Comparison of ENCODE assay signal across 19 cellular contexts in genomic region chr9:116643691-116644090, GRCh38. TPM values are rescaled to one million over a fixed set of nuclear protein-coding genes. Genes with fewer than 3 reads are reported as not detected.
DNase-seq lines count a peak whose midpoint lies in the region; ATAC-seq and TF ChIP-seq lines count a peak whose summit lies in the region.
"Had no signal": no experiment of that assay in that cellular context is flagged by ENCODE, and none has a peak within 500 bp of the region (broad histone marks: within the 10 kb centered on the region; RNA-seq: fewer than 3 reads in every experiment).

No MANE protein-coding gene starts in this region.

- H3K9me2 ChIP-seq in SK-N-SH: no peaks in the 10 kb centered on the region

- peaks cover 3% of the 10 kb centered on the region for H3F3A ChIP-seq in SK-N-SH (replicated peaks; ENCODE audit: insufficient read depth)

- no peak overlapping the region for H2AFZ ChIP-seq in SK-N-SH (ENCODE audit: low read depth)
- no peak overlapping the region for H2AFZ ChIP-seq in fibroblast of lung (ENCODE audit: low read length)
- no peak overlapping the region for H2AFZ ChIP-seq in osteoblast (ENCODE audit: low read length)

- H3K4me2 ChIP-seq in SK-N-SH: no peak overlapping the region
- peak overlapping the region; percentile 59 for H3K4me2 ChIP-seq in fibroblast of lung (ENCODE audit: extremely low read depth, insufficient read depth, low read length)
- H3K4me2 ChIP-seq in osteoblast (ENCODE audit: insufficient read depth, low read length): peak overlapping the region; percentile 14

- H3K4me1 ChIP-seq in SK-N-SH (ENCODE audit: control insufficient read depth in 1 of 2, insufficient read depth in 2 of 2, low read depth in 1 of 2, low read length in 1 of 2) (peaks cover 6 to 20% of the 10 kb centered on the region in 2 experiments; a peak in 2 of 4 replicates), fibroblast of lung (ENCODE audit: control insufficient read depth, extremely low read depth, insufficient read depth, low read length) (peaks cover 5% of the 10 kb centered on the region), osteoblast (ENCODE audit: insufficient read depth, low read length) (peaks cover 15% of the 10 kb centered on the region)
- H3K4me1 ChIP-seq: Peyer's patch had no signal

- no peak overlapping the region for H3K27ac ChIP-seq in SK-N-SH (ENCODE audit: low read depth in 2 of 2, low read length in 1 of 2)
- no peak overlapping the region for H3K27ac ChIP-seq in fibroblast of lung (ENCODE audit: insufficient read depth, low read length)
- no peak overlapping the region for H3K27ac ChIP-seq in osteoblast (ENCODE audit: low read depth, low read length)
- H3K27ac ChIP-seq: Peyer's patch had no signal

- WGBS in SK-N-SH (ENCODE audit: low lambda C conversion rate): 94% methylated on average over 1 of the region's 1 CpG

- peak; percentile 55 for DNase-seq in EH (ENCODE audit: low read depth)
- DNase-seq in SK-N-SH: no peak
- DNase-seq in fibroblast of lung (ENCODE audit: low read depth in 2 of 2): peak in 1 of 2 donors; percentile 15
- DNase-seq in osteoblast (ENCODE audit: insufficient read length, low spot score, missing footprints): peak; percentile 30
- DNase-seq in NCI-H187 treated with DMSO at 0.1 percent for 48 hours (lab: John Stamatoyannopoulos, UW): no peak
- DNase-seq: Caco-2; GF-D8; MM.1S; NCI-H1092; NCI-H2081 treated with DMSO at 0.1 percent for 48 hours; NCI-H446 treated with DMSO at 0.1 percent for 48 hours; NCI-H748 treated with DMSO at 0.1 percent for 48 hours; NK-92 treated with Interleukin-12 subunit alpha and Interleukin-12 subunit beta, amount 100 ng/mL, for 24 hours; Peyer's patch; T-cell had no signal

- no peak for TF ChIP-seq EP300 in SK-N-SH (IDR thresholded peaks at IDR 0.05; ENCODE audit: borderline replicate concordance in 1 of 2, low read depth in 1 of 2, low read length in 1 of 2)

- H3K9me3 ChIP-seq in SK-N-SH (no peaks in the 10 kb centered on the region), fibroblast of lung (ENCODE audit: control insufficient read depth, insufficient read depth, low read depth, low read length) (no peaks in the 10 kb centered on the region), osteoblast (ENCODE audit: low read depth, low read length) (no peaks in the 10 kb centered on the region)
- H3K9me3 ChIP-seq: Caco-2, Peyer's patch had no signal

- H3K4me3 ChIP-seq in SK-N-SH (ENCODE audit: low read depth in 2 of 2, low read length in 1 of 2): no peak overlapping the region
- no peak overlapping the region for H3K4me3 ChIP-seq in fibroblast of lung (replicated peaks in 1 of 4; ENCODE audit: control extremely low read depth in 1 of 4, insufficient read depth in 1 of 4, low read depth in 3 of 4, low read length in 4 of 4)
- H3K4me3 ChIP-seq in osteoblast (ENCODE audit: insufficient read depth, low read length): no peak overlapping the region
- H3K4me3 ChIP-seq: Peyer's patch had no signal

- no peaks in the 10 kb centered on the region for H3K27me3 ChIP-seq in SK-N-SH (ENCODE audit: insufficient read depth)
- H3K27me3 ChIP-seq in fibroblast of lung (ENCODE audit: control insufficient read depth, insufficient read depth, low read length): no peaks in the 10 kb centered on the region
- no peaks in the 10 kb centered on the region for H3K27me3 ChIP-seq in osteoblast (ENCODE audit: insufficient read depth, low read length)
- H3K27me3 ChIP-seq: Peyer's patch had no signal

- POLR2A ChIA-PET in SK-N-SH (lab: Yijun Ruan, JAX): no interaction called here

- H4K20me1 ChIP-seq in SK-N-SH (ENCODE audit: insufficient read depth): no peaks in the 10 kb centered on the region
- no peaks in the 10 kb centered on the region for H4K20me1 ChIP-seq in fibroblast of lung (ENCODE audit: control insufficient read depth, extremely low read depth, insufficient read depth, low read length)
- H4K20me1 ChIP-seq in osteoblast (ENCODE audit: insufficient read depth, low read length): no peaks in the 10 kb centered on the region

- no peak for TF ChIP-seq RAD21 in SK-N-SH (IDR thresholded peaks at IDR 0.05; ENCODE audit: low read length)

- ATAC-seq in HG02623 (IDR thresholded peaks at IDR 0.05; ENCODE audit: unreplicated experiment) (no peak), GM18511 (IDR thresholded peaks at IDR 0.05; ENCODE audit: unreplicated experiment) (no peak), GM21717 (IDR thresholded peaks at IDR 0.05; ENCODE audit: unreplicated experiment) (no peak)
- ATAC-seq: Right ventricle myocardium inferior, T-cell had no signal

- H3K9ac ChIP-seq in SK-N-SH (no peak overlapping the region), fibroblast of lung (ENCODE audit: insufficient read depth, low read length) (no peak overlapping the region)

- H3K36me3 ChIP-seq in SK-N-SH (replicated peaks in 1 of 2; ENCODE audit: control insufficient read depth in 1 of 2, insufficient read depth in 2 of 2, low read length in 1 of 2) (no peaks in the 10 kb centered on the region), fibroblast of lung (ENCODE audit: control insufficient read depth, insufficient read depth, low read length) (no peaks in the 10 kb centered on the region), osteoblast (ENCODE audit: insufficient read depth, low read length) (no peaks in the 10 kb centered on the region)
- H3K36me3 ChIP-seq: Peyer's patch had no signal

- TF ChIP-seq CTCF in SK-N-SH (IDR thresholded peaks at IDR 0.05) (no peak), fibroblast of lung (conservative IDR thresholded peaks at IDR 0.05 in 1 of 2, IDR thresholded peaks at IDR 0.05 in 1 of 2; ENCODE audit: low read depth in 1 of 2, low read length in 2 of 2) (no peak), osteoblast (IDR thresholded peaks at IDR 0.05; ENCODE audit: extremely low read depth, low read depth, low read length) (no peak)

- CTCF ChIA-PET in SK-N-SH (lab: Yijun Ruan, JAX): interaction anchor here (0.8 to 8.6 kb wide), 2 partner anchors 494 to 1051 kb away, joined by 3 to 58 read pairs; no protein-coding TSS in a partner anchor

- no peaks in the 10 kb centered on the region for H3K79me2 ChIP-seq in SK-N-SH (ENCODE audit: insufficient read depth)
- no peaks in the 10 kb centered on the region for H3K79me2 ChIP-seq in fibroblast of lung (ENCODE audit: control insufficient read depth, insufficient read depth, low read length)
- H3K79me2 ChIP-seq in osteoblast (ENCODE audit: insufficient read depth, low read length): no peaks in the 10 kb centered on the region

TF ChIP-seq in SK-N-SH, 30 proteins besides CTCF, POLR2A, EP300 and RAD21:
- TF ChIP-seq CHD2 (IDR thresholded peaks at IDR 0.05; ENCODE audit: low read length, partially characterized antibody) (no peak), TCF12 (IDR thresholded peaks at IDR 0.05) (peak; percentile 60; the same call in 1 of the 2 replicates)

RNA-seq across cellular contexts. Expression of gene TRIM32, which starts 43.4 kb away (rescaled TPM):
- 10.2 and 14.5 TPM in 2 replicates for polyA plus RNA-seq in SK-N-SH (2012; rRNA removed)
- polyA plus RNA-seq in SK-N-SH (2012; cell fraction: cytosol; rRNA removed): 9.6 and 11.7 TPM in 2 replicates
- 14.8 and 15.0 TPM in 2 replicates for polyA plus RNA-seq in SK-N-SH (2012; cell fraction: nucleus; rRNA removed)
- 18.5 and 23.8 TPM in 2 replicates for total RNA-seq in fibroblast of lung
- 17.8 and 18.9 TPM in 2 replicates for polyA plus RNA-seq in fibroblast of lung
- polyA plus RNA-seq in fibroblast of lung (2012): 13.9 and 15.6 TPM in 2 replicates
- polyA minus RNA-seq in fibroblast of lung (ENCODE audit: low replicate concordance): 43.0 and 70.5 TPM in 2 replicates
- total RNA-seq in osteoblast: 30.4 and 34.7 TPM in 2 replicates

Comparison
In these comparisons a context has a peak if more than half of its experiments do, and no peak if none do; other contexts are left out.
1. DNase-seq: peak in EH (single experiment) and osteoblast (single experiment); none in SK-N-SH (single experiment) and NCI-H187 treated with DMSO at 0.1 percent for 48 hours (single experiment).